Comparison of ENCODE assay signal across 8 cellular contexts in the genomic region with DNA sequence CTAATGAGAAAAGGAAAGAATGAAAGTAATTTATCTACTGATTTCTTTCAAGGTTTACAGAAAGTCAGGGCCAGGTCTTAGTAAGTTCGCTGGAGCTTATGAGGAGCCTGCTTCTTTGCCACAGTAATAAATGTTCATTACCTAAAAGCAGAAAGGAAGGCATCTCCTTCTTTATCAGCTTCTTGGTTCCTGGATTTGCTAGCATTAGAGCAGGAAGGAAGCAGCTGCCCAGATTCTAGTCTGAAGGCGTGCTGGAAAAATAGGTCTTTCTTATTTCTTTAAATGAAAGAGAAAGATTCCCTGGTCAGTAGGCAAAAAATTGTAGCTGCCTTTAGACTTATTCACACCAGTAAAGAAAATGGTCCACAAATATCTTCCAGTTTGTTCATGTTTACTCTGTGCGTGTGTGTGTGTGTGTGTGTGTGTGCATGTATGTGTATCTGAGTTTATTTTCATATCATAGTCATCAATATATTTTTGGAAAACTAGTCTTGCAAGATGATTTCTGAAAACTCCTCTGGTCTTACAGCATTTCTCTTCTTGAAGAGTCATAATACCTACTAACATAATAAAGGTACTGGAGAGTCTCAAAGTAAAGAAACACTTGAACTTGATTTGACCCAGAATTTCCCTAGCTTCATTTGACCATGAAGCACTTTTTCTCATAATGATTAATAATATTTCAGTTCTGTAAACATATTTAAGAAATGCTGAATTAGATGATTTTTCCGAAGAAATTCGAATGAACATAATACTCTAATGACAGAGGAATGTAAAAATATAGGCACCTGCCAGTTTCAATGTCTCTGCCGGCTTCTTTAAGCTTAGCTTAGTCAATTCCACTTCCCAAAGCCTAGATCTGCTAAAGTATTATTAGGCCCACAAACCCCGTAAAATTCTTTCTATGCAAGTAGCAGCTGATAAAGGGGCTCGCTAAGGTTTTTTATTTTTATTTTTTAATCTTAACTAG.
DNase-seq lines count a peak whose midpoint lies in the region; ATAC-seq and TF ChIP-seq lines count a peak whose summit lies in the region.

No MANE protein-coding gene starts in this region.

- H3K18ac ChIP-seq in mesendoderm (ENCODE audit: low read length), result no peak overlapping the region

- H3K9me3 ChIP-seq in neural progenitor cell (ENCODE audit: low read depth), result no peaks in the 10 kb centered on the region

- H3K27ac ChIP-seq in neural progenitor cell (no peak overlapping the region), mesendoderm (ENCODE audit: low read depth, low read length) (no peak overlapping the region)

- H3K27me3 Mint-ChIP-seq in activated naive CD8-positive, alpha-beta T cell treated with anti-CD3 and anti-CD28 coated beads for 36 hours, result peaks cover 3% of the 10 kb centered on the region
- H3K27me3 Mint-ChIP-seq in activated naive CD8-positive, alpha-beta T cell treated with anti-CD3 and anti-CD28 coated beads, Interleukin-2, amount 50 U/mL, for 24 hours, result no peaks in the 10 kb centered on the region
- H3K27me3 Mint-ChIP-seq in type B pancreatic cell (no peaks in the 10 kb centered on the region), neural progenitor cell (ENCODE audit: insufficient read depth, low read depth) (peaks cover 6% of the 10 kb centered on the region)

- H3K36me3 ChIP-seq in neural progenitor cell (no peaks in the 10 kb centered on the region), mesendoderm (ENCODE audit: control insufficient read depth, insufficient read depth, low read length) (no peaks in the 10 kb centered on the region)

- H4K8ac ChIP-seq in mesendoderm (ENCODE audit: low read depth, low read length), result no peak overlapping the region

- no peak for DNase-seq in activated naive CD8-positive, alpha-beta T cell treated with anti-CD3 and anti-CD28 coated beads for 36 hours
- DNase-seq in activated naive CD8-positive, alpha-beta T cell treated with anti-CD3 and anti-CD28 coated beads, Interleukin-2, amount 50 U/mL, for 24 hours, result no peak
- DNase-seq in fibroblast of gingiva (ENCODE audit: low read depth) (peak; percentile 14), type B pancreatic cell (ENCODE audit: extremely low spot score, unreplicated experiment) (no peak), neural progenitor cell (ENCODE audit: low spot score) (no peak), mesendoderm (no peak), amygdala (lab: John Stamatoyannopoulos, UW) (no peak)

- H2AK5ac ChIP-seq in mesendoderm (ENCODE audit: low read length), result no peak overlapping the region

- H2AFZ ChIP-seq in neural progenitor cell (replicated peaks), result no peak overlapping the region

- H4K20me1 ChIP-seq in neural progenitor cell (ENCODE audit: low read depth), result no peaks in the 10 kb centered on the region

- no peak overlapping the region for H3K4me2 ChIP-seq in neural progenitor cell
- H3K4me2 ChIP-seq in mesendoderm (ENCODE audit: low read length), result no peak overlapping the region

- no peak for TF ChIP-seq CTCF in type B pancreatic cell (conservative IDR thresholded peaks at IDR 0.05)
- no peak for TF ChIP-seq CTCF in neural progenitor cell (IDR thresholded peaks at IDR 0.05)

- no peak overlapping the region for H4K5ac ChIP-seq in mesendoderm (ENCODE audit: low read length)

- no peaks in the 10 kb centered on the region for H3K27me3 ChIP-seq in neural progenitor cell
- no peaks in the 10 kb centered on the region for H3K27me3 ChIP-seq in mesendoderm (ENCODE audit: insufficient read depth, low read length, poor library complexity)

- no peaks in the 10 kb centered on the region for H3K9me3 Mint-ChIP-seq in activated naive CD8-positive, alpha-beta T cell treated with anti-CD3 and anti-CD28 coated beads for 36 hours
- no peaks in the 10 kb centered on the region for H3K9me3 Mint-ChIP-seq in activated naive CD8-positive, alpha-beta T cell treated with anti-CD3 and anti-CD28 coated beads, Interleukin-2, amount 50 U/mL, for 24 hours
- no peaks in the 10 kb centered on the region for H3K9me3 Mint-ChIP-seq in type B pancreatic cell
- no peaks in the 10 kb centered on the region for H3K9me3 Mint-ChIP-seq in neural progenitor cell

- H3K79me2 ChIP-seq in neural progenitor cell (ENCODE audit: low read depth) (no peaks in the 10 kb centered on the region), mesendoderm (ENCODE audit: control insufficient read depth, insufficient read depth, low read length) (no peaks in the 10 kb centered on the region)

- H3K36me3 Mint-ChIP-seq in activated naive CD8-positive, alpha-beta T cell treated with anti-CD3 and anti-CD28 coated beads for 36 hours, result no peaks in the 10 kb centered on the region
- no peaks in the 10 kb centered on the region for H3K36me3 Mint-ChIP-seq in activated naive CD8-positive, alpha-beta T cell treated with anti-CD3 and anti-CD28 coated beads, Interleukin-2, amount 50 U/mL, for 24 hours (ENCODE audit: low read depth)
- H3K36me3 Mint-ChIP-seq in type B pancreatic cell, result no peaks in the 10 kb centered on the region
- H3K36me3 Mint-ChIP-seq in neural progenitor cell, result no peaks in the 10 kb centered on the region

- H3K4me1 ChIP-seq in neural progenitor cell, result peaks cover 29% of the 10 kb centered on the region
- H3K4me1 ChIP-seq in mesendoderm (ENCODE audit: control insufficient read depth, low read depth, low read length), result no peaks in the 10 kb centered on the region

- H3K9ac ChIP-seq in neural progenitor cell, result no peak overlapping the region
- no peak overlapping the region for H3K9ac ChIP-seq in mesendoderm (ENCODE audit: low read length)

- peak overlapping the region; percentile 47 for H3K4me3 Mint-ChIP-seq in activated naive CD8-positive, alpha-beta T cell treated with anti-CD3 and anti-CD28 coated beads for 36 hours
- H3K4me3 Mint-ChIP-seq in activated naive CD8-positive, alpha-beta T cell treated with anti-CD3 and anti-CD28 coated beads, Interleukin-2, amount 50 U/mL, for 24 hours, result no peak overlapping the region
- H3K4me3 Mint-ChIP-seq in type B pancreatic cell (peak overlapping the region; percentile 75), neural progenitor cell (no peak overlapping the region)

- no peak overlapping the region for H2BK15ac ChIP-seq in mesendoderm (replicated peaks; ENCODE audit: low read depth)

- H3K23ac ChIP-seq in mesendoderm (ENCODE audit: low read length), result no peak overlapping the region

- no peak overlapping the region for H2BK5ac ChIP-seq in mesendoderm (ENCODE audit: low read length)

- ATAC-seq in activated naive CD8-positive, alpha-beta T cell treated with anti-CD3 and anti-CD28 coated beads, Interleukin-2, amount 50 U/mL, for 24 hours, result no peak
- peak; percentile 55 for ATAC-seq in HG03558 (IDR thresholded peaks at IDR 0.05; ENCODE audit: extremely low read depth, unreplicated experiment)

- no peak overlapping the region for H3K27ac Mint-ChIP-seq in activated naive CD8-positive, alpha-beta T cell treated with anti-CD3 and anti-CD28 coated beads for 36 hours
- H3K27ac Mint-ChIP-seq in activated naive CD8-positive, alpha-beta T cell treated with anti-CD3 and anti-CD28 coated beads, Interleukin-2, amount 50 U/mL, for 24 hours, result no peak overlapping the region
- no peak overlapping the region for H3K27ac Mint-ChIP-seq in type B pancreatic cell
- H3K27ac Mint-ChIP-seq in neural progenitor cell, result no peak overlapping the region

- no peak overlapping the region for H3K4ac ChIP-seq in mesendoderm (ENCODE audit: low read depth, low read length)

- no CpG with 5 or more reads among the region's 8 CpGs for WGBS in mesendoderm (ENCODE audit: extremely low coverage, insufficient coverage, low lambda C conversion rate)

- H2BK120ac ChIP-seq in mesendoderm (ENCODE audit: low read depth, low read length), result no peak overlapping the region

- H3K4me3 ChIP-seq in neural progenitor cell, result no peak overlapping the region
- H3K4me3 ChIP-seq in mesendoderm (ENCODE audit: low read length), result no peak overlapping the region

- H3K56ac ChIP-seq in mesendoderm (ENCODE audit: low read length), result no peak overlapping the region

- peaks cover 6% of the 10 kb centered on the region for H3K4me1 Mint-ChIP-seq in activated naive CD8-positive, alpha-beta T cell treated with anti-CD3 and anti-CD28 coated beads for 36 hours
- peaks cover 9% of the 10 kb centered on the region for H3K4me1 Mint-ChIP-seq in activated naive CD8-positive, alpha-beta T cell treated with anti-CD3 and anti-CD28 coated beads, Interleukin-2, amount 50 U/mL, for 24 hours
- H3K4me1 Mint-ChIP-seq in type B pancreatic cell (ENCODE audit: unreplicated experiment), result peaks cover 21% of the 10 kb centered on the region
- H3K4me1 Mint-ChIP-seq in neural progenitor cell, result peaks cover 15% of the 10 kb centered on the region

- no peaks in the 10 kb centered on the region for H3K79me1 ChIP-seq in mesendoderm (ENCODE audit: low read length)

- peaks cover 15% of the 10 kb centered on the region for H3F3A ChIP-seq in neural progenitor cell (ENCODE audit: low read depth)

Comparison
In these comparisons a context has a peak if more than half of its experiments do, and no peak if none do; other contexts are left out.
1. H3K4me3 Mint-ChIP-seq: peak in activated naive CD8-positive, alpha-beta T cell treated with anti-CD3 and anti-CD28 coated beads for 36 hours (single experiment) and type B pancreatic cell (single experiment); none in activated naive CD8-positive, alpha-beta T cell treated with anti-CD3 and anti-CD28 coated beads, Interleukin-2, amount 50 U/mL, for 24 hours (single experiment) and neural progenitor cell (single experiment).